23 cellular contexts compared by ENCODE assay signal in the genomic region with DNA sequence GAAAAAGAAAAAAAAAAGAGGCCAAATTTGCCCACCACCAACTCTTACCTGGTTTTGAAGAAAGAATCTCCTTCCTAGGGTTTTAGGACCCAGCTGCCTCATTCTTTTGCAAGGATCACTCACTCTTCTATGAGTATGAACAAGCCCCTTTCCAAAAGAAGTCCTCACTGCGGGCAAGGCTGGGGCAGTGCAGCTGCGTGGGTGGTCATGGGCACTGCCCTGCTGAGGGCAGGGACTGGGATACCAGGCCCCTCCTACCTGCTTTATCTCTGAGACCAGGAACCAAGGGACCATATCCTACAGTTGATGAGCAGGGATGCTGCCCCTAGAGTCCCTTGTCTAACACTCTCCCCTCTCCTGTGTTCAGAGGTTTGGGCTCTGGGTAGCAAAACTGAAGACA. TPM values are rescaled to one million over a fixed set of nuclear protein-coding genes. Genes with fewer than 3 reads are reported as not detected.
A peak's percentile ranks its signal among the peaks of the same experiment; 100 is the strongest.
DNase-seq lines count a peak whose midpoint lies in the region; ATAC-seq and TF ChIP-seq lines count a peak whose summit lies in the region.
"Had no signal": no experiment of that assay in that cellular context is flagged by ENCODE, and none has a peak within 500 bp of the region (broad histone marks: within the 10 kb centered on the region; RNA-seq: fewer than 3 reads in every experiment).

No MANE protein-coding gene starts in this region.

- peaks cover 19% of the 10 kb centered on the region for H3K4me1 Mint-ChIP-seq in stimulated activated effector memory CD8-positive, alpha-beta T cell treated with anti-CD3 and anti-CD28 coated beads, Interleukin-12 subunit alpha, Interleukin-12 subunit beta, amount 100 ng/mL, for 72 hours

- no peak overlapping the region for H3K27ac Mint-ChIP-seq in stimulated activated effector memory CD8-positive, alpha-beta T cell treated with anti-CD3 and anti-CD28 coated beads, Interleukin-12 subunit alpha, Interleukin-12 subunit beta, amount 100 ng/mL, for 72 hours

- CTCF ChIA-PET in RWPE1 (lab: Yijun Ruan, JAX): interaction anchor here (0.6 to 1.3 kb wide), 4 partner anchors 32 to 293 kb away, joined by 3 to 7 read pairs (median 4); no protein-coding TSS in a partner anchor

- TF ChIP-seq CTCF in RWPE1 (conservative IDR thresholded peaks at IDR 0.05; ENCODE audit: low read depth): no peak

- ATAC-seq in left lobe of liver: peak; percentile 35
- no peak for ATAC-seq in stimulated activated effector memory CD8-positive, alpha-beta T cell treated with anti-CD3 and anti-CD28 coated beads, Interleukin-12 subunit alpha, Interleukin-12 subunit beta, amount 100 ng/mL, for 72 hours
- ATAC-seq: Panc1 had no signal

- POLR2A ChIA-PET in RWPE1 (lab: Yijun Ruan, JAX; ENCODE audit: low non-redundant PET): no interaction called here

- DNase-seq in HUDEP-2 (lab: John Stamatoyannopoulos, UW; ENCODE audit: unreplicated experiment in 76 of 76): peak in 63 of 76 experiments; percentile 14 to 84 (median 61)
- DNase-seq in RWPE1 (ENCODE audit: low spot score): no peak
- no peak for DNase-seq in left lobe of liver (ENCODE audit: low spot score)
- no peak for DNase-seq in stimulated activated effector memory CD8-positive, alpha-beta T cell treated with anti-CD3 and anti-CD28 coated beads, Interleukin-12 subunit alpha, Interleukin-12 subunit beta, amount 100 ng/mL, for 72 hours (ENCODE audit: low spot score in 2 of 2)
- DNase-seq in NCI-H446 treated with DMSO at 0.1 percent for 48 hours (lab: John Stamatoyannopoulos, UW): no peak
- no peak for DNase-seq in activated CD4-positive, CD25-positive, alpha-beta regulatory T cell treated with anti-CD3 and anti-CD28 coated beads, Interleukin-2, amount 50 U/mL, for 72 hours
- no peak for DNase-seq in midbrain (lab: John Stamatoyannopoulos, UW)
- DNase-seq: CD4-positive, CD25-positive, alpha-beta regulatory T cell; COR-L47; DMS79; HCEC 1CT; MM.1S; NCI-H1048; NCI-H1417 treated with DMSO at 0.1 percent for 48 hours; NCI-H187; NCI-H2107; NCI-H510A treated with DMSO at 0.1 percent for 48 hours; NCI-H748 treated with DMSO at 0.1 percent for 48 hours; NK-92 treated with Interleukin-12 subunit alpha and Interleukin-12 subunit beta, amount 100 ng/mL, for 24 hours had no signal

- peaks cover 2% of the 10 kb centered on the region for H3K36me3 Mint-ChIP-seq in stimulated activated effector memory CD8-positive, alpha-beta T cell treated with anti-CD3 and anti-CD28 coated beads, Interleukin-12 subunit alpha, Interleukin-12 subunit beta, amount 100 ng/mL, for 72 hours
- H3K36me3 Mint-ChIP-seq: CD4-positive, CD25-positive, alpha-beta regulatory T cell had no signal

- peak overlapping the region; percentile 97 for H3K4me3 Mint-ChIP-seq in stimulated activated effector memory CD8-positive, alpha-beta T cell treated with anti-CD3 and anti-CD28 coated beads, Interleukin-12 subunit alpha, Interleukin-12 subunit beta, amount 100 ng/mL, for 72 hours

- 0 out of 2 replicates have a peak overlapping the region, but pooled peaks have one; percentile 12 for H3K27ac ChIP-seq in RWPE1
- H3K27ac ChIP-seq: GM23248 had no signal

- no peaks in the 10 kb centered on the region for H3K9me3 Mint-ChIP-seq in stimulated activated effector memory CD8-positive, alpha-beta T cell treated with anti-CD3 and anti-CD28 coated beads, Interleukin-12 subunit alpha, Interleukin-12 subunit beta, amount 100 ng/mL, for 72 hours
- H3K9me3 Mint-ChIP-seq: CD4-positive, CD25-positive, alpha-beta regulatory T cell had no signal

RNA-seq across cellular contexts. Expression of gene HPD, which starts 20.6 kb away (rescaled TPM):
- total RNA-seq in left lobe of liver: 1,410 TPM
- total RNA-seq: A673; CD4-positive, CD25-positive, alpha-beta regulatory T cell; GM23248; SK-MEL-5 had no signal

RNA-seq across cellular contexts. Expression of gene SETD1B, which starts 34.3 kb away (rescaled TPM):
- total RNA-seq in left lobe of liver: 12.8 TPM

RNA-seq across cellular contexts. Expression of gene RHOF, which starts 44.6 kb away (rescaled TPM):
- total RNA-seq in left lobe of liver: 7.9 TPM

RNA-seq across cellular contexts. Expression of gene PSMD9, which starts 50.5 kb away (rescaled TPM):
- 25.8 TPM for total RNA-seq in left lobe of liver

Comparison
In these comparisons a context has a peak if more than half of its experiments do, and no peak if none do; other contexts are left out.
1. DNase-seq: peak in HUDEP-2 (63 of 76); none in RWPE1 (single experiment), left lobe of liver (single experiment), stimulated activated effector memory CD8-positive, alpha-beta T cell treated with anti-CD3 and anti-CD28 coated beads, Interleukin-12 subunit alpha, Interleukin-12 subunit beta, amount 100 ng/mL, for 72 hours (0 of 2), NCI-H446 treated with DMSO at 0.1 percent for 48 hours (single experiment), activated CD4-positive, CD25-positive, alpha-beta regulatory T cell treated with anti-CD3 and anti-CD28 coated beads, Interleukin-2, amount 50 U/mL, for 72 hours (single experiment) and midbrain (single experiment).